9 cellular contexts compared by ENCODE assay signal in genomic region chr2:44955593-44956449, GRCh38. TPM values are rescaled to one million over a fixed set of nuclear protein-coding genes. Genes with fewer than 3 reads are reported as not detected.
DNase-seq lines count a peak whose midpoint lies in the region; ATAC-seq and TF ChIP-seq lines count a peak whose summit lies in the region.
"Had no signal": no experiment of that assay in that cellular context is flagged by ENCODE, and none has a peak within 500 bp of the region (broad histone marks: within the 10 kb centered on the region; RNA-seq: fewer than 3 reads in every experiment).

No MANE protein-coding gene starts in this region.

- CTCF ChIA-PET in T-cell (lab: Charles Lee), result interaction anchor here (0.6 to 3.6 kb wide), 15 partner anchors 395 to 940 kb away, joined by 3 to 22 read pairs (median 4); no protein-coding TSS in a partner anchor

- DNase-seq in COLO668 (lab: John Stamatoyannopoulos, UW; ENCODE audit: unreplicated experiment) (peak; percentile 77), NAMALWA (ENCODE audit: low spot score) (peak; percentile 87), T-cell (peak; percentile 28 to 73 (median 62)), left ventricle myocardium inferior (peak; percentile 67), retina (peak; percentile 96)
- peak; percentile 88 for DNase-seq in activated naive CD8-positive, alpha-beta T cell treated with anti-CD3 and anti-CD28 coated beads, Interleukin-2, amount 50 U/mL, for 24 hours

- H3K36me3 Mint-ChIP-seq in T-cell, result no peaks in the 10 kb centered on the region
- H3K36me3 Mint-ChIP-seq in activated naive CD8-positive, alpha-beta T cell treated with anti-CD3 and anti-CD28 coated beads, Interleukin-2, amount 50 U/mL, for 24 hours (ENCODE audit: low read depth), result no peaks in the 10 kb centered on the region

- intact Hi-C loops in left ventricle myocardium inferior (cut with micrococcal nuclease), result loop anchor here (10.0 kb wide), 2 partner anchors 481 to 561 kb away; no protein-coding TSS in a partner anchor

- H3K4me1 Mint-ChIP-seq in T-cell, result peaks cover 18 to 32% (median 20%) of the 10 kb centered on the region in 3 donors
- H3K4me1 Mint-ChIP-seq in activated naive CD8-positive, alpha-beta T cell treated with anti-CD3 and anti-CD28 coated beads, Interleukin-2, amount 50 U/mL, for 24 hours, result peaks cover 23% of the 10 kb centered on the region

- peaks cover 37% of the 10 kb centered on the region for H3K4me1 ChIP-seq in left ventricle myocardium inferior

- ATAC-seq in GM21723 (IDR thresholded peaks at IDR 0.05; ENCODE audit: unreplicated experiment) (peak; percentile 67), T-cell (replicated peaks in 1 of 4) (peak; percentile 75 to 89 (median 82)), HG03139 (IDR thresholded peaks at IDR 0.05; ENCODE audit: unreplicated experiment) (no peak)
- ATAC-seq in activated naive CD8-positive, alpha-beta T cell treated with anti-CD3 and anti-CD28 coated beads, Interleukin-2, amount 50 U/mL, for 24 hours, result peak; percentile 79

- peak; percentile 91 for TF ChIP-seq CTCF in left ventricle myocardium inferior (IDR thresholded peaks at IDR 0.05; ENCODE audit: borderline replicate concordance)

- H3K4me3 Mint-ChIP-seq in T-cell, result peak overlapping the region in 1 of 3 donors; percentile 55
- peak overlapping the region; percentile 51 for H3K4me3 Mint-ChIP-seq in activated naive CD8-positive, alpha-beta T cell treated with anti-CD3 and anti-CD28 coated beads, Interleukin-2, amount 50 U/mL, for 24 hours
- H3K4me3 Mint-ChIP-seq: dendritic cell treated with granulocyte-macrophage colony-stimulating factor and Interleukin-4, amounts not matched to agents 40 ng/mL and 50 ng/mL, for 4 days had no signal

- H3K27me3 Mint-ChIP-seq in T-cell, result peaks cover 50 to 74% of the 10 kb centered on the region in 2 donors
- H3K27me3 Mint-ChIP-seq in activated naive CD8-positive, alpha-beta T cell treated with anti-CD3 and anti-CD28 coated beads, Interleukin-2, amount 50 U/mL, for 24 hours, result peaks cover 66% of the 10 kb centered on the region

- no peaks in the 10 kb centered on the region for H3K36me3 ChIP-seq in left ventricle myocardium inferior

- no peaks in the 10 kb centered on the region for H3K9me3 Mint-ChIP-seq in T-cell
- no peaks in the 10 kb centered on the region for H3K9me3 Mint-ChIP-seq in activated naive CD8-positive, alpha-beta T cell treated with anti-CD3 and anti-CD28 coated beads, Interleukin-2, amount 50 U/mL, for 24 hours
- H3K9me3 Mint-ChIP-seq: dendritic cell treated with granulocyte-macrophage colony-stimulating factor and Interleukin-4, amounts not matched to agents 40 ng/mL and 50 ng/mL, for 4 days had no signal

- H3K9me3 ChIP-seq in left ventricle myocardium inferior (replicated peaks), result no peaks in the 10 kb centered on the region

- H3K4me3 ChIP-seq in left ventricle myocardium inferior, result peak overlapping the region; percentile 58

- no peak overlapping the region for H3K27ac Mint-ChIP-seq in T-cell
- no peak overlapping the region for H3K27ac Mint-ChIP-seq in activated naive CD8-positive, alpha-beta T cell treated with anti-CD3 and anti-CD28 coated beads, Interleukin-2, amount 50 U/mL, for 24 hours
- H3K27ac Mint-ChIP-seq: dendritic cell treated with granulocyte-macrophage colony-stimulating factor and Interleukin-4, amounts not matched to agents 40 ng/mL and 50 ng/mL, for 4 days had no signal

- peaks cover 100% of the 10 kb centered on the region for H3K27me3 ChIP-seq in left ventricle myocardium inferior (ENCODE audit: low read depth)

- POLR2A ChIA-PET in T-cell (lab: Charles Lee), result no interaction called here

- H3K27ac ChIP-seq in left ventricle myocardium inferior (replicated peaks), result no peak overlapping the region

RNA-seq across cellular contexts. Expression of gene SIX3, which starts 14.3 kb away (rescaled TPM):
- total RNA-seq in T-cell (under 1 TPM in 1 of 5 donors, not detected in 4; 0.23 TPM), left ventricle myocardium inferior (not detected)

RNA-seq across cellular contexts. Expression of gene SIX2, which starts 53.4 kb away (rescaled TPM):
- total RNA-seq in T-cell (not detected), left ventricle myocardium inferior (0.91 TPM)
